ENCODE assay signal across 26 cellular contexts in genomic region chr9:94982211-94982610, GRCh38.
A peak's percentile ranks its signal among the peaks of the same experiment; 100 is the strongest.
DNase-seq lines count a peak whose midpoint lies in the region; ATAC-seq and TF ChIP-seq lines count a peak whose summit lies in the region.
"Had no signal": no experiment of that assay in that cellular context is flagged by ENCODE, and none has a peak within 500 bp of the region (broad histone marks: within the 10 kb centered on the region; RNA-seq: fewer than 3 reads in every experiment).

No MANE protein-coding gene starts in this region.

- H3K9me1 ChIP-seq in IMR-90 (ENCODE audit: insufficient read depth, low read length) = no peaks in the 10 kb centered on the region; the same call in 1 of the 2 replicates

- TF ChIP-seq CTCF in IMR-90 (conservative IDR thresholded peaks at IDR 0.05; ENCODE audit: low read depth, low read length) = no peak
- TF ChIP-seq CTCF in WTC11 (IDR thresholded peaks at IDR 0.05) = no peak
- no peak for TF ChIP-seq CTCF in type B pancreatic cell (conservative IDR thresholded peaks at IDR 0.05)

- peak in 1 of 2 donors; percentile 4 for DNase-seq in activated T-cell treated with anti-CD3 and anti-CD28 coated beads, Interleukin-2, amount 50 U/mL, for 72 hours
- DNase-seq in activated T-cell treated with anti-CD3 and anti-CD28 coated beads, Interleukin-2, amount 50 U/mL, for 24 hours = no peak
- DNase-seq in IMR-90 (no peak), WTC11 (ENCODE audit: low spot score) (no peak), type B pancreatic cell (ENCODE audit: extremely low spot score, unreplicated experiment) (no peak)
- DNase-seq: AML-193; CD4-positive, alpha-beta T cell; COR-L47; DMS53; GOT3; Karpas-422; NCI-H1092 treated with DMSO at 0.1 percent for 48 hours; NCI-H1436; NCI-H187; NCI-H2081 treated with DMSO at 0.1 percent for 48 hours; NCI-H524 treated with DMSO at 0.1 percent for 48 hours; NCI-H82; NK-92 treated with Interleukin-12 subunit alpha and Interleukin-12 subunit beta, amount 100 ng/mL, for 24 hours; PC-9 had no signal

- H3K4me2 ChIP-seq in IMR-90 (ENCODE audit: low read depth, low read length) = no peak overlapping the region
- H3K4me2 ChIP-seq: A549; BLaER1 treated with 17β-estradiol and CSF1 and Interleukin-3, amounts not matched to agents 10 nM and 100 nM; PC-9 had no signal

- in situ Hi-C loops in IMR-90 (cut with MboI; ENCODE audit: low sequenced_read_pairs) = no loop called here

- no peaks in the 10 kb centered on the region for H3K36me3 Mint-ChIP-seq in activated T-cell treated with anti-CD3 and anti-CD28 coated beads, Interleukin-2, amount 50 U/mL, for 72 hours (ENCODE audit: insufficient read depth in 2 of 2)
- peaks cover 3% of the 10 kb centered on the region for H3K36me3 Mint-ChIP-seq in activated T-cell treated with anti-CD3 and anti-CD28 coated beads, Interleukin-2, amount 50 U/mL, for 24 hours (ENCODE audit: low read depth)
- H3K36me3 Mint-ChIP-seq in WTC11 (no peaks in the 10 kb centered on the region), type B pancreatic cell (peaks cover 23% of the 10 kb centered on the region)

- no peak overlapping the region for H4K5ac ChIP-seq in IMR-90 (ENCODE audit: low read depth, low read length)

- no peaks in the 10 kb centered on the region for H3K4me1 ChIP-seq in IMR-90 (ENCODE audit: control insufficient read depth, insufficient read depth, low read length)
- H3K4me1 ChIP-seq: A549, SJSA1 had no signal

- H3K4ac ChIP-seq in IMR-90 (ENCODE audit: low read depth, low read length) = no peak overlapping the region

- H3K36me3 ChIP-seq in IMR-90 (ENCODE audit: control insufficient read depth, insufficient read depth, low read length) = no peaks in the 10 kb centered on the region
- H3K36me3 ChIP-seq: HAP-1 had no signal

- H2AFZ ChIP-seq in IMR-90 (replicated peaks; ENCODE audit: low read length, poor library complexity) = no peak overlapping the region
- H2AFZ ChIP-seq: PC-9 had no signal

- no peak overlapping the region for H3K18ac ChIP-seq in IMR-90 (ENCODE audit: low read depth, low read length)

- H2BK5ac ChIP-seq in IMR-90 (ENCODE audit: low read depth, low read length, poor library complexity, severe bottlenecking) = no peak overlapping the region

- no TSS peak for BruUV-seq in IMR-90 (replicated peaks; lab: Mats Ljungman, UMichigan)

- H3K9me3 Mint-ChIP-seq in activated T-cell treated with anti-CD3 and anti-CD28 coated beads, Interleukin-2, amount 50 U/mL, for 72 hours = no peaks in the 10 kb centered on the region
- H3K9me3 Mint-ChIP-seq in activated T-cell treated with anti-CD3 and anti-CD28 coated beads, Interleukin-2, amount 50 U/mL, for 24 hours = no peaks in the 10 kb centered on the region
- no peaks in the 10 kb centered on the region for H3K9me3 Mint-ChIP-seq in WTC11
- no peaks in the 10 kb centered on the region for H3K9me3 Mint-ChIP-seq in type B pancreatic cell
- H3K9me3 Mint-ChIP-seq: CD4-positive, alpha-beta T cell had no signal

- no CpG with 5 or more reads among the region's 6 CpGs for WGBS in IMR-90 (ENCODE audit: extremely low coverage in 2 of 2, insufficient read length in 1 of 2), 2 experiments

- no peak overlapping the region for H3K9ac ChIP-seq in IMR-90 (ENCODE audit: low read depth, low read length)
- H3K9ac ChIP-seq: BLaER1 treated with 17β-estradiol and CSF1 and Interleukin-3, amounts not matched to agents 10 nM and 100 nM had no signal

- no peak overlapping the region for H4K91ac ChIP-seq in IMR-90 (ENCODE audit: insufficient read depth, low read depth, low read length)

- H3K4me3 ChIP-seq in IMR-90 (ENCODE audit: insufficient read depth, low read depth, low read length) = no peak overlapping the region
- H3K4me3 ChIP-seq: A549; BLaER1 treated with 17β-estradiol and CSF1 and Interleukin-3, amounts not matched to agents 10 nM and 100 nM; HAP-1; PC-9; SJSA1 had no signal

- H2BK20ac ChIP-seq in IMR-90 (ENCODE audit: low read depth, low read length) = no peak overlapping the region

- no peak for TF ChIP-seq RAD21 in IMR-90 (IDR thresholded peaks at IDR 0.05; ENCODE audit: low read length)

- H3K23ac ChIP-seq in IMR-90 (ENCODE audit: low read depth, low read length) = no peak overlapping the region

- H3K4me1 Mint-ChIP-seq in activated T-cell treated with anti-CD3 and anti-CD28 coated beads, Interleukin-2, amount 50 U/mL, for 72 hours (ENCODE audit: low read depth) = peaks cover 16% of the 10 kb centered on the region
- H3K4me1 Mint-ChIP-seq in activated T-cell treated with anti-CD3 and anti-CD28 coated beads, Interleukin-2, amount 50 U/mL, for 24 hours (ENCODE audit: low read depth) = peaks cover 18% of the 10 kb centered on the region
- H3K4me1 Mint-ChIP-seq in WTC11 (peaks cover 29% of the 10 kb centered on the region), type B pancreatic cell (ENCODE audit: unreplicated experiment) (peaks cover 43% of the 10 kb centered on the region)

- no peaks in the 10 kb centered on the region for H3K27me3 ChIP-seq in IMR-90 (ENCODE audit: control insufficient read depth, insufficient read depth, low read length)
- H3K27me3 ChIP-seq: BLaER1 treated with 17β-estradiol and CSF1 and Interleukin-3, amounts not matched to agents 10 nM and 100 nM; SJSA1 had no signal

- H3K79me1 ChIP-seq in IMR-90 (ENCODE audit: low read depth in 1 of 2, low read length in 2 of 2) = no peaks in the 10 kb centered on the region; a peak in 1 of 4 replicates

- no peak overlapping the region for H4K8ac ChIP-seq in IMR-90 (ENCODE audit: low read depth in 2 of 2, low read length in 2 of 2)

- H2AK5ac ChIP-seq in IMR-90 (ENCODE audit: low read depth, low read length) = no peak overlapping the region

- POLR2A ChIA-PET in IMR-90 (lab: Charles Lee; ENCODE audit: unreplicated experiment) = no interaction called here
- POLR2A ChIA-PET in WTC11 (lab: Charles Lee) = no interaction called here

- no peak for TF ChIP-seq POLR2A in IMR-90 (IDR thresholded peaks at IDR 0.05; ENCODE audit: low read depth, low read length)

- peak overlapping the region; percentile 62 for H2AK9ac ChIP-seq in IMR-90 (replicated peaks; ENCODE audit: low read depth, low read length, poor library complexity)

- H3K14ac ChIP-seq in IMR-90 (replicated peaks; ENCODE audit: low read depth, low read length) = no peak overlapping the region

- H3K9me3 ChIP-seq in IMR-90 (ENCODE audit: control insufficient read depth, insufficient read depth, low read length) = no peaks in the 10 kb centered on the region
- H3K9me3 ChIP-seq: A549; BLaER1 treated with 17β-estradiol and CSF1 and Interleukin-3, amounts not matched to agents 10 nM and 100 nM; HAP-1; SJSA1 had no signal

- CTCF ChIA-PET in IMR-90 (lab: Yijun Ruan, JAX) = no interaction called here
- CTCF ChIA-PET in WTC11 (lab: Charles Lee) = no interaction called here

- intact Hi-C loops in IMR-90 (cut with micrococcal nuclease) = no loop called here

- H3K27me3 Mint-ChIP-seq in activated T-cell treated with anti-CD3 and anti-CD28 coated beads, Interleukin-2, amount 50 U/mL, for 72 hours (ENCODE audit: low read depth) = no peaks in the 10 kb centered on the region
- no peaks in the 10 kb centered on the region for H3K27me3 Mint-ChIP-seq in activated T-cell treated with anti-CD3 and anti-CD28 coated beads, Interleukin-2, amount 50 U/mL, for 24 hours
- no peaks in the 10 kb centered on the region for H3K27me3 Mint-ChIP-seq in WTC11 (ENCODE audit: low read depth)
- no peaks in the 10 kb centered on the region for H3K27me3 Mint-ChIP-seq in type B pancreatic cell
- H3K27me3 Mint-ChIP-seq: CD4-positive, alpha-beta T cell had no signal

- H2BK15ac ChIP-seq in IMR-90 (ENCODE audit: low read depth, low read length) = no peak overlapping the region

- peak in 1 of 2 donors; percentile 25 for ATAC-seq in activated T-cell treated with anti-CD3 and anti-CD28 coated beads, Interleukin-2, amount 50 U/mL, for 72 hours (replicated peaks in 1 of 2)
- ATAC-seq in IMR-90 (ENCODE audit: low read depth) = no peak
- ATAC-seq in WTC11 = no peak
- no peak for ATAC-seq in HG03175 (IDR thresholded peaks at IDR 0.05; ENCODE audit: unreplicated experiment)
- ATAC-seq in HG02588 (IDR thresholded peaks at IDR 0.05; ENCODE audit: unreplicated experiment) = no peak
- ATAC-seq: A549, Right ventricle myocardium inferior had no signal

- no peak overlapping the region for H2BK120ac ChIP-seq in IMR-90 (ENCODE audit: low read depth, low read length)

- H3K27ac ChIP-seq in IMR-90 (ENCODE audit: insufficient read depth, low read length) = no peak overlapping the region
- H3K27ac ChIP-seq: BLaER1 treated with 17β-estradiol and CSF1 and Interleukin-3, amounts not matched to agents 10 nM and 100 nM; PC-9; SJSA1 had no signal

- peak overlapping the region in 1 of 2 donors; percentile 61 for H3K4me3 Mint-ChIP-seq in activated T-cell treated with anti-CD3 and anti-CD28 coated beads, Interleukin-2, amount 50 U/mL, for 72 hours
- H3K4me3 Mint-ChIP-seq in activated T-cell treated with anti-CD3 and anti-CD28 coated beads, Interleukin-2, amount 50 U/mL, for 24 hours = no peak overlapping the region
- H3K4me3 Mint-ChIP-seq in WTC11 = no peak overlapping the region
- peak overlapping the region; percentile 15 for H3K4me3 Mint-ChIP-seq in type B pancreatic cell
- H3K4me3 Mint-ChIP-seq: CD4-positive, alpha-beta T cell had no signal

- no peak overlapping the region for H3K56ac ChIP-seq in IMR-90 (ENCODE audit: extremely low read depth, insufficient read depth, low read length)

- dilution Hi-C loops in IMR-90 (cut with HindIII; ENCODE audit: low sequenced_read_pairs, unreplicated experiment) = no loop called here

- peak overlapping the region; percentile 5 for H3K27ac Mint-ChIP-seq in activated T-cell treated with anti-CD3 and anti-CD28 coated beads, Interleukin-2, amount 50 U/mL, for 72 hours
- H3K27ac Mint-ChIP-seq in activated T-cell treated with anti-CD3 and anti-CD28 coated beads, Interleukin-2, amount 50 U/mL, for 24 hours = no peak overlapping the region
- H3K27ac Mint-ChIP-seq in WTC11 = peak overlapping the region; percentile 51; the same call in 1 of the 2 replicates
- H3K27ac Mint-ChIP-seq in type B pancreatic cell = no peak overlapping the region
- H3K27ac Mint-ChIP-seq: CD4-positive, alpha-beta T cell had no signal

- no peaks in the 10 kb centered on the region for H4K20me1 ChIP-seq in IMR-90 (ENCODE audit: insufficient read depth, low read length)
- H4K20me1 ChIP-seq: BLaER1 treated with 17β-estradiol and CSF1 and Interleukin-3, amounts not matched to agents 10 nM and 100 nM had no signal

TF ChIP-seq in IMR-90, 13 proteins besides CTCF, POLR2A, EP300 and RAD21 (continues in another document):
- TF ChIP-seq RFX5 (IDR thresholded peaks at IDR 0.05; ENCODE audit: low read depth, low read length) (no peak), SMC3 (IDR thresholded peaks at IDR 0.05; ENCODE audit: low read depth, low read length) (no peak)

TF ChIP-seq in WTC11, 78 proteins besides CTCF, POLR2A, EP300 and RAD21 (continues in another document):
- TF ChIP-seq KAT7 (CRISPR knock-in tag; IDR thresholded peaks at IDR 0.05; ENCODE audit: borderline replicate concordance) = no peak
- TF ChIP-seq ZBTB21 (CRISPR knock-in tag; IDR thresholded peaks at IDR 0.05; ENCODE audit: borderline replicate concordance) = no peak
- no peak for TF ChIP-seq TCF7 (CRISPR knock-in tag; IDR thresholded peaks at IDR 0.05; ENCODE audit: low read depth)

Comparison
In these comparisons a context has a peak if more than half of its experiments do, and no peak if none do; other contexts are left out.
1. H3K27ac Mint-ChIP-seq: peak in activated T-cell treated with anti-CD3 and anti-CD28 coated beads, Interleukin-2, amount 50 U/mL, for 72 hours (single experiment) and WTC11 (single experiment); none in activated T-cell treated with anti-CD3 and anti-CD28 coated beads, Interleukin-2, amount 50 U/mL, for 24 hours (single experiment) and type B pancreatic cell (single experiment).